12 cellular contexts compared by ENCODE assay signal in genomic region chr17:59702304-59702703, GRCh38.
"Had no signal": no experiment of that assay in that cellular context is flagged by ENCODE, and none has a peak within 500 bp of the region (broad histone marks: within the 10 kb centered on the region; RNA-seq: fewer than 3 reads in every experiment).

No MANE protein-coding gene starts in this region.

- H3K4me3 ChIP-seq: esophagus muscularis mucosa, lower lobe of right lung, testis had no signal

- ATAC-seq: left cardiac atrium; lower lobe of right lung; right cardiac atrium; stimulated activated naive CD8-positive, alpha-beta T cell treated with anti-CD3 and anti-CD28 coated beads, Interleukin-15, amount 100 ng/mL, for 72 hours had no signal

- FAIRE-seq: astrocyte had no signal

- H3K9me3 ChIP-seq: esophagus muscularis mucosa, lower lobe of right lung, testis had no signal

- H3K27me3 Mint-ChIP-seq: naive B cell; stimulated activated naive CD8-positive, alpha-beta T cell treated with anti-CD3 and anti-CD28 coated beads, Interleukin-15, amount 100 ng/mL, for 72 hours had no signal

- DNase-seq: activated effector memory CD4-positive, alpha-beta T cell treated with Interleukin-2 at 50 U/mL for 16 hours; left cardiac atrium; lower lobe of right lung; naive B cell; nucleus accumbens; right cardiac atrium; stimulated activated CD4-positive, alpha-beta T cell treated with anti-CD3 and anti-CD28 coated beads, Interleukin-2, amount 100 ng/mL, for 24 hours; stimulated activated naive CD8-positive, alpha-beta T cell treated with anti-CD3 and anti-CD28 coated beads, Interleukin-15, amount 100 ng/mL, for 72 hours; SW 1271; testis had no signal

- H3K36me3 Mint-ChIP-seq: naive B cell had no signal

- H3K4me3 Mint-ChIP-seq: naive B cell had no signal

- H3K27me3 ChIP-seq: esophagus muscularis mucosa, testis had no signal

- H3K27ac ChIP-seq: esophagus muscularis mucosa, lower lobe of right lung, testis had no signal

- H3K9me3 Mint-ChIP-seq: naive B cell; stimulated activated naive CD8-positive, alpha-beta T cell treated with anti-CD3 and anti-CD28 coated beads, Interleukin-15, amount 100 ng/mL, for 72 hours had no signal
